25 cellular contexts compared by ENCODE assay signal in the genomic region with DNA sequence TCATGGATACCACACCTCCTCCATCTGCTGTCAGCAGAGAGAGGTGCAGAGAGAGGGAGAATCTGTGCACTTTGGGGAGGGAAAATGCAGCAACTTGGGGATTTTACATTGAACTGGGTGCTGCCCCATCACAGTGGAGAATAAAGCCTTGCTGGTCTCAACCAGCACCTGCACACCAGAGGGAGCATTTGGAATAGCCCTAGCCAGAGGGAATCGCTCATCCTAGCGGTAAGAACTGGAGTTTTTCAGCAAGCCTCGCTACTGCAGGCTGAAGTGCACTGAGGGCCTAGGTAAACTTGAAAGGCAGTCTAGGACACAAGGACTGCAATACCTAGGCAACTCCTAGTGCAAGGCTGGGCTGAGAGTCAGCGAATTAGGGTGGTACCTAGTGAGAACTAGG.
DNase-seq lines count a peak whose midpoint lies in the region; ATAC-seq and TF ChIP-seq lines count a peak whose summit lies in the region.
"Had no signal": no experiment of that assay in that cellular context is flagged by ENCODE, and none has a peak within 500 bp of the region (broad histone marks: within the 10 kb centered on the region; RNA-seq: fewer than 3 reads in every experiment).

No MANE protein-coding gene starts in this region.

- H3K36me3 ChIP-seq in H7 (replicated peaks; ENCODE audit: control insufficient read depth, insufficient read depth, low read length), result no peaks in the 10 kb centered on the region
- H3K36me3 ChIP-seq in PC-3 (ENCODE audit: low read depth, low read length), result no peaks in the 10 kb centered on the region
- no peaks in the 10 kb centered on the region for H3K36me3 ChIP-seq in endodermal cell (ENCODE audit: control insufficient read depth, insufficient read depth, low read length)
- no peaks in the 10 kb centered on the region for H3K36me3 ChIP-seq in neural progenitor cell

- CTCF ChIA-PET in PC-3 (lab: Charles Lee), result no interaction called here
- CTCF ChIA-PET in activated CD4-positive, alpha-beta T cell treated with anti-CD3 and anti-CD28 coated beads, Interleukin-2, amount 10 ng/mL, durations not matched to agents 7 days and 5 days (lab: Charles Lee), result no interaction called here

- H3K27ac Mint-ChIP-seq in endodermal cell, result no peak overlapping the region
- H3K27ac Mint-ChIP-seq in neural progenitor cell, result no peak overlapping the region
- no peak overlapping the region for H3K27ac Mint-ChIP-seq in activated CD4-positive, alpha-beta T cell treated with anti-CD3 and anti-CD28 coated beads, Interleukin-2, amount 10 ng/mL, durations not matched to agents 7 days and 5 days
- H3K27ac Mint-ChIP-seq in activated T-cell treated with anti-CD3 and anti-CD28 coated beads, Interleukin-2, amount 50 U/mL, for 72 hours, result no peak overlapping the region
- H3K27ac Mint-ChIP-seq: activated naive CD8-positive, alpha-beta T cell treated with anti-CD3 and anti-CD28 coated beads for 36 hours; B cell; naive thymus-derived CD4-positive, alpha-beta T cell; T-helper 17 cell had no signal

- intact Hi-C loops in PC-3 (cut with micrococcal nuclease), result no loop called here

- H3K36me3 Mint-ChIP-seq in endodermal cell (ENCODE audit: low read depth) (no peaks in the 10 kb centered on the region), neural progenitor cell (no peaks in the 10 kb centered on the region)
- no peaks in the 10 kb centered on the region for H3K36me3 Mint-ChIP-seq in activated CD4-positive, alpha-beta T cell treated with anti-CD3 and anti-CD28 coated beads, Interleukin-2, amount 10 ng/mL, durations not matched to agents 7 days and 5 days (ENCODE audit: low read depth)
- H3K36me3 Mint-ChIP-seq in activated T-cell treated with anti-CD3 and anti-CD28 coated beads, Interleukin-2, amount 50 U/mL, for 72 hours (ENCODE audit: insufficient read depth in 2 of 2), result no peaks in the 10 kb centered on the region
- H3K36me3 Mint-ChIP-seq: activated naive CD8-positive, alpha-beta T cell treated with anti-CD3 and anti-CD28 coated beads for 36 hours had no signal

- no peak for ATAC-seq in PC-3
- no peak for ATAC-seq in activated T-cell treated with anti-CD3 and anti-CD28 coated beads, Interleukin-2, amount 50 U/mL, for 72 hours (replicated peaks in 1 of 2)
- ATAC-seq: naive thymus-derived CD4-positive, alpha-beta T cell; stimulated activated naive CD8-positive, alpha-beta T cell treated with anti-CD3 and anti-CD28 coated beads, Interleukin-15, amount 100 ng/mL, for 72 hours; T-helper 17 cell had no signal

- POLR2A ChIA-PET in PC-3 (lab: Charles Lee; ENCODE audit: unreplicated experiment), result no interaction called here
- POLR2A ChIA-PET in activated CD4-positive, alpha-beta T cell treated with anti-CD3 and anti-CD28 coated beads, Interleukin-2, amount 10 ng/mL, durations not matched to agents 7 days and 5 days (lab: Charles Lee), result no interaction called here

- H3F3A ChIP-seq in PC-3 (ENCODE audit: low read length, unreplicated experiment) (no peaks in the 10 kb centered on the region), neural progenitor cell (ENCODE audit: low read depth) (no peaks in the 10 kb centered on the region)

- H4K20me1 ChIP-seq in PC-3 (ENCODE audit: low read length) (no peaks in the 10 kb centered on the region), neural progenitor cell (ENCODE audit: low read depth) (no peaks in the 10 kb centered on the region)

- no peaks in the 10 kb centered on the region for H3K4me1 ChIP-seq in PC-3 (ENCODE audit: insufficient read depth, low read length)
- H3K4me1 ChIP-seq in endodermal cell (ENCODE audit: control insufficient read depth, insufficient read depth, low read length), result no peaks in the 10 kb centered on the region
- H3K4me1 ChIP-seq in neural progenitor cell, result no peaks in the 10 kb centered on the region

- H3K4me1 Mint-ChIP-seq in endodermal cell (peaks cover 9% of the 10 kb centered on the region), neural progenitor cell (no peaks in the 10 kb centered on the region)
- H3K4me1 Mint-ChIP-seq in activated CD4-positive, alpha-beta T cell treated with anti-CD3 and anti-CD28 coated beads, Interleukin-2, amount 10 ng/mL, durations not matched to agents 7 days and 5 days, result no peaks in the 10 kb centered on the region
- H3K4me1 Mint-ChIP-seq in activated T-cell treated with anti-CD3 and anti-CD28 coated beads, Interleukin-2, amount 50 U/mL, for 72 hours (ENCODE audit: low read depth), result no peaks in the 10 kb centered on the region
- H3K4me1 Mint-ChIP-seq: B cell; naive thymus-derived CD4-positive, alpha-beta T cell; stimulated activated naive CD8-positive, alpha-beta T cell treated with anti-CD3 and anti-CD28 coated beads, Interleukin-15, amount 100 ng/mL, for 72 hours; T-helper 17 cell had no signal

- H2AFZ ChIP-seq in PC-3 (ENCODE audit: low read length), result no peak overlapping the region
- no peak overlapping the region for H2AFZ ChIP-seq in neural progenitor cell (replicated peaks)

- H3K79me2 ChIP-seq in PC-3 (ENCODE audit: low read length) (no peaks in the 10 kb centered on the region), neural progenitor cell (ENCODE audit: low read depth) (no peaks in the 10 kb centered on the region)

- H3K4me3 Mint-ChIP-seq in endodermal cell (no peak overlapping the region), neural progenitor cell (no peak overlapping the region)
- no peak overlapping the region for H3K4me3 Mint-ChIP-seq in activated CD4-positive, alpha-beta T cell treated with anti-CD3 and anti-CD28 coated beads, Interleukin-2, amount 10 ng/mL, durations not matched to agents 7 days and 5 days
- H3K4me3 Mint-ChIP-seq in activated T-cell treated with anti-CD3 and anti-CD28 coated beads, Interleukin-2, amount 50 U/mL, for 72 hours, result no peak overlapping the region
- H3K4me3 Mint-ChIP-seq: activated naive CD8-positive, alpha-beta T cell treated with anti-CD3 and anti-CD28 coated beads for 36 hours; B cell; naive thymus-derived CD4-positive, alpha-beta T cell; stimulated activated naive CD8-positive, alpha-beta T cell treated with anti-CD3 and anti-CD28 coated beads, Interleukin-15, amount 100 ng/mL, for 72 hours; T-helper 17 cell had no signal

- H3K9me3 ChIP-seq in PC-3 (ENCODE audit: low read length) (no peaks in the 10 kb centered on the region), endodermal cell (ENCODE audit: control insufficient read depth, low read length) (no peaks in the 10 kb centered on the region), neural progenitor cell (ENCODE audit: low read depth) (no peaks in the 10 kb centered on the region)

- no peak overlapping the region for H3K27ac ChIP-seq in PC-3 (ENCODE audit: low read length)
- H3K27ac ChIP-seq in endodermal cell (ENCODE audit: low read depth, low read length), result no peak overlapping the region
- H3K27ac ChIP-seq in neural progenitor cell, result no peak overlapping the region
- H3K27ac ChIP-seq: SK-N-MC had no signal

- H3K4me3 ChIP-seq in H7 (ENCODE audit: insufficient read depth, low read depth, low read length), result no peak overlapping the region
- H3K4me3 ChIP-seq in PC-3 (ENCODE audit: low read length), result no peak overlapping the region
- no peak overlapping the region for H3K4me3 ChIP-seq in endodermal cell (ENCODE audit: low read length)
- no peak overlapping the region for H3K4me3 ChIP-seq in neural progenitor cell
- H3K4me3 ChIP-seq: SK-N-MC had no signal

- TF ChIP-seq CTCF in PC-3 (conservative IDR thresholded peaks at IDR 0.05; ENCODE audit: low read depth, low read length) (peak; percentile 51), endodermal cell (conservative IDR thresholded peaks at IDR 0.05) (peak; percentile 88), neural progenitor cell (IDR thresholded peaks at IDR 0.05) (peak; percentile 44)

- H3K27me3 Mint-ChIP-seq in endodermal cell (ENCODE audit: insufficient read depth), result peaks cover 16% of the 10 kb centered on the region
- no peaks in the 10 kb centered on the region for H3K27me3 Mint-ChIP-seq in neural progenitor cell (ENCODE audit: insufficient read depth, low read depth)
- peaks cover 15% of the 10 kb centered on the region for H3K27me3 Mint-ChIP-seq in activated CD4-positive, alpha-beta T cell treated with anti-CD3 and anti-CD28 coated beads, Interleukin-2, amount 10 ng/mL, durations not matched to agents 7 days and 5 days
- H3K27me3 Mint-ChIP-seq in activated T-cell treated with anti-CD3 and anti-CD28 coated beads, Interleukin-2, amount 50 U/mL, for 72 hours (ENCODE audit: low read depth), result peaks cover 13% of the 10 kb centered on the region

- no peaks in the 10 kb centered on the region for H3K9me2 ChIP-seq in PC-3 (replicated peaks; ENCODE audit: low read length)

- BruUV-seq in PC-3 (replicated peaks; lab: Mats Ljungman, UMichigan), result no TSS peak

- H3K4me2 ChIP-seq in PC-3 (ENCODE audit: low read length) (no peak overlapping the region), neural progenitor cell (no peak overlapping the region)

- H3K27me3 ChIP-seq in H7 (ENCODE audit: control insufficient read depth, insufficient read depth, low read length) (no peaks in the 10 kb centered on the region), PC-3 (ENCODE audit: low read length) (no peaks in the 10 kb centered on the region), endodermal cell (ENCODE audit: control insufficient read depth, insufficient read depth, low read length, poor library complexity, severe bottlenecking) (no peaks in the 10 kb centered on the region), neural progenitor cell (no peaks in the 10 kb centered on the region)

- no peak overlapping the region for H3K9ac ChIP-seq in PC-3 (ENCODE audit: low read length)
- H3K9ac ChIP-seq in endodermal cell (ENCODE audit: extremely low read depth, low read length, poor library complexity, severe bottlenecking), result no peak overlapping the region
- no peak overlapping the region for H3K9ac ChIP-seq in neural progenitor cell

- DNase-seq in H7, result peak; percentile 13
- peak; percentile 48 for DNase-seq in PC-3
- peak; percentile 86 for DNase-seq in endodermal cell
- DNase-seq in neural progenitor cell (ENCODE audit: low spot score), result peak; percentile 42
- no peak for DNase-seq in activated CD4-positive, alpha-beta T cell treated with anti-CD3 and anti-CD28 coated beads, Interleukin-2, amount 10 ng/mL, durations not matched to agents 7 days and 5 days
- DNase-seq in OCI-M1 (lab: John Stamatoyannopoulos, UW), result no peak
- no peak for DNase-seq in activated T-cell treated with anti-CD3 and anti-CD28 coated beads, Interleukin-2, amount 50 U/mL, for 72 hours
- DNase-seq: activated CD4-positive, alpha-beta T cell treated with anti-CD3 and anti-CD28 coated beads for 1 hour; activated effector memory CD4-positive, alpha-beta T cell treated with anti-CD3 and anti-CD28 coated beads, Interleukin-2, amount 50 U/mL, for 16 hours; activated naive CD8-positive, alpha-beta T cell treated with anti-CD3 and anti-CD28 coated beads for 36 hours; activated T-cell treated with anti-CD3 and anti-CD28 coated beads for 4 hours; aorta; DMS153; hypothalamus; Kasumi-1; midbrain; naive thymus-derived CD4-positive, alpha-beta T cell; NCI-H1694; NCI-H69; occipital lobe; RPMI8226; stimulated activated naive CD8-positive, alpha-beta T cell treated with anti-CD3 and anti-CD28 coated beads, Interleukin-15, amount 100 ng/mL, for 72 hours; T-helper 17 cell had no signal

- WGBS in endodermal cell (ENCODE audit: insufficient coverage in 1 of 2, insufficient read length in 1 of 2), 2 experiments, result 71 to 72% methylated on average over 3 to 4 of the region's 4 CpGs

- H3K9me3 Mint-ChIP-seq in endodermal cell (peaks cover 2% of the 10 kb centered on the region), neural progenitor cell (peaks cover 2% of the 10 kb centered on the region)
- H3K9me3 Mint-ChIP-seq in activated CD4-positive, alpha-beta T cell treated with anti-CD3 and anti-CD28 coated beads, Interleukin-2, amount 10 ng/mL, durations not matched to agents 7 days and 5 days, result no peaks in the 10 kb centered on the region
- H3K9me3 Mint-ChIP-seq in activated T-cell treated with anti-CD3 and anti-CD28 coated beads, Interleukin-2, amount 50 U/mL, for 72 hours, result peaks cover 1 to 2% of the 10 kb centered on the region in 2 donors
- H3K9me3 Mint-ChIP-seq: stimulated activated naive CD8-positive, alpha-beta T cell treated with anti-CD3 and anti-CD28 coated beads, Interleukin-15, amount 100 ng/mL, for 72 hours had no signal

Comparison
In these comparisons a context has a peak if more than half of its experiments do, and no peak if none do; other contexts are left out.
1. DNase-seq: peak in H7 (single experiment), PC-3 (single experiment), endodermal cell (single experiment) and neural progenitor cell (single experiment); none in activated CD4-positive, alpha-beta T cell treated with anti-CD3 and anti-CD28 coated beads, Interleukin-2, amount 10 ng/mL, durations not matched to agents 7 days and 5 days (single experiment), OCI-M1 (single experiment) and activated T-cell treated with anti-CD3 and anti-CD28 coated beads, Interleukin-2, amount 50 U/mL, for 72 hours (0 of 2).
2. Peak in every context shown above with its lines, with median percentiles within 50 percentile points of each other: CTCF ChIP-seq.